ENCODE assay signal across 16 cellular contexts in the genomic region with DNA sequence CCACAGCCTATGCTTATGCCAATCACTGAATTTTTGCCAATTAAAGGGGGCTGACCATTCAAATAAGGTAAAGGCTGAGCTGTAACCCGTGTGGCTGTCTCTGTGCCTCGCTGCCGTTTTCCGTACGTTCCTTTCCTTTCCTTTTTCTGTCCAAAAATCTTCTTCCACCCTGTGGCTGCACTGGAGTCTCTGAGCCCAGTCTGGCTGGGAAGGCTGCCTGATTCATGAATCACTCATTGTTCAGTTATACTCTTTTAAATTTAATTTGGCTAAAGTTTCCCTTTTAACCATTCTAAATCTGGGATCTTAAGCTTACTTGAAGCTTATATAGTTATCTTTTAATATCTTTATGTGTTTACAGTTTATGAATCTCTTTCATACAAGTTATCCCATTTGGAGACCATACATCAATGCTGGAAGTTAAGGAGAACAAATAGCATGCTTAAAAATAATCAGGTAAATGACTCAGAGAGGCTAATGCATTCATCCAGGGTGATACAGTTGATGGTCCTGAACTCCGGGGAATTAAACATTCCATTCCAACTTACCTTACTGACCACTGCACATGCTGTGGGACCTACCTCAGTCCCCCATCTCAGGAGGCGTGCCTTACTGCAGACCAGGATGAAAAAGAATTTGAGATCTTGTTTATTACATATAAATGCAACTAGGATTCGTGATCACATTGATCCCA.
"Had no signal": no experiment of that assay in that cellular context is flagged by ENCODE, and none has a peak within 500 bp of the region (broad histone marks: within the 10 kb centered on the region; RNA-seq: fewer than 3 reads in every experiment).

No MANE protein-coding gene starts in this region.

- H3K27me3 Mint-ChIP-seq: activated B cell treated with CpG ODN at 0.5 μM for 24 hours; activated naive CD4-positive, alpha-beta T cell treated with anti-CD3 and anti-CD28 coated beads, Interleukin-2, amount 50 U/mL, for 24 hours had no signal

- H3K27ac ChIP-seq: brain microvascular endothelial cell, esophagus squamous epithelium, parathyroid adenoma, tibial artery, vagina had no signal

- H3K79me2 ChIP-seq: parathyroid adenoma had no signal

- H3K9me3 Mint-ChIP-seq: activated B cell treated with CpG ODN at 0.5 μM for 24 hours; activated naive CD4-positive, alpha-beta T cell treated with anti-CD3 and anti-CD28 coated beads, Interleukin-2, amount 50 U/mL, for 24 hours; stimulated activated effector memory CD8-positive, alpha-beta T cell treated with anti-CD3 and anti-CD28 coated beads, Interleukin-12 subunit alpha, Interleukin-12 subunit beta, amount 100 ng/mL, for 72 hours; T-helper 1 cell treated with Interleukin-12 subunit alpha and Interleukin-12 subunit beta and Interleukin-4 antibody, amounts not matched to agents 30 μg/mL and 1 μg/mL, for 36 hours had no signal

- DNase-seq: activated B cell treated with CpG ODN at 0.5 μM for 24 hours; activated effector memory CD4-positive, alpha-beta T cell treated with Interleukin-2 at 50 U/mL for 16 hours; activated T-cell treated with anti-CD3 and anti-CD28 coated beads, Interleukin-2, amount 50 U/mL, for 1 hour; brain microvascular endothelial cell; endodermal cell; esophagus squamous epithelium; islet precursor cell; naive thymus-derived CD4-positive, alpha-beta T cell; retina; tibial artery had no signal

- H3K27me3 ChIP-seq: brain microvascular endothelial cell, tibial artery, vagina had no signal

- H3K4me3 Mint-ChIP-seq: activated B cell treated with CpG ODN at 0.5 μM for 24 hours; activated naive CD4-positive, alpha-beta T cell treated with anti-CD3 and anti-CD28 coated beads, Interleukin-2, amount 50 U/mL, for 24 hours; endodermal cell; naive thymus-derived CD4-positive, alpha-beta T cell; stimulated activated effector memory CD8-positive, alpha-beta T cell treated with anti-CD3 and anti-CD28 coated beads, Interleukin-12 subunit alpha, Interleukin-12 subunit beta, amount 100 ng/mL, for 72 hours; T-helper 1 cell treated with Interleukin-12 subunit alpha and Interleukin-12 subunit beta and Interleukin-4 antibody, amounts not matched to agents 30 μg/mL and 1 μg/mL, for 36 hours had no signal

- H3K36me3 ChIP-seq: brain microvascular endothelial cell, esophagus squamous epithelium, tibial artery, vagina had no signal

- H2AFZ ChIP-seq: parathyroid adenoma had no signal

- H3K9me3 ChIP-seq: esophagus squamous epithelium, vagina had no signal

- H3K4me1 Mint-ChIP-seq: activated B cell treated with CpG ODN at 0.5 μM for 24 hours; activated naive CD4-positive, alpha-beta T cell treated with anti-CD3 and anti-CD28 coated beads, Interleukin-2, amount 50 U/mL, for 24 hours; endodermal cell; naive thymus-derived CD4-positive, alpha-beta T cell; stimulated activated effector memory CD8-positive, alpha-beta T cell treated with anti-CD3 and anti-CD28 coated beads, Interleukin-12 subunit alpha, Interleukin-12 subunit beta, amount 100 ng/mL, for 72 hours had no signal

- H3K4me3 ChIP-seq: esophagus squamous epithelium, lung, tibial artery, vagina had no signal

- H3K36me3 Mint-ChIP-seq: activated naive CD4-positive, alpha-beta T cell treated with anti-CD3 and anti-CD28 coated beads, Interleukin-2, amount 50 U/mL, for 24 hours; naive thymus-derived CD4-positive, alpha-beta T cell; stimulated activated effector memory CD8-positive, alpha-beta T cell treated with anti-CD3 and anti-CD28 coated beads, Interleukin-12 subunit alpha, Interleukin-12 subunit beta, amount 100 ng/mL, for 72 hours had no signal

- H3K9ac ChIP-seq: parathyroid adenoma had no signal

- H3K4me1 ChIP-seq: tibial artery, vagina had no signal

- H3K27ac Mint-ChIP-seq: activated B cell treated with CpG ODN at 0.5 μM for 24 hours; activated naive CD4-positive, alpha-beta T cell treated with anti-CD3 and anti-CD28 coated beads, Interleukin-2, amount 50 U/mL, for 24 hours; endodermal cell; naive thymus-derived CD4-positive, alpha-beta T cell; stimulated activated effector memory CD8-positive, alpha-beta T cell treated with anti-CD3 and anti-CD28 coated beads, Interleukin-12 subunit alpha, Interleukin-12 subunit beta, amount 100 ng/mL, for 72 hours; T-helper 1 cell treated with Interleukin-12 subunit alpha and Interleukin-12 subunit beta and Interleukin-4 antibody, amounts not matched to agents 30 μg/mL and 1 μg/mL, for 36 hours had no signal
